ENCODE assay signal across 11 cellular contexts in genomic region chr6:136774228-136775041, GRCh38. TPM values are rescaled to one million over a fixed set of nuclear protein-coding genes. Genes with fewer than 3 reads are reported as not detected.
A peak's percentile ranks its signal among the peaks of the same experiment; 100 is the strongest.
DNase-seq lines count a peak whose midpoint lies in the region; ATAC-seq, FAIRE-seq and TF ChIP-seq lines count a peak whose summit lies in the region.
"Had no signal": no experiment of that assay in that cellular context is flagged by ENCODE, and none has a peak within 500 bp of the region (broad histone marks: within the 10 kb centered on the region; RNA-seq: fewer than 3 reads in every experiment).

No MANE protein-coding gene starts in this region.

- H3K4me3 Mint-ChIP-seq in activated T-helper 17 cell treated with anti-CD3 and anti-CD28 coated beads, Interleukin-2, amount 50 U/mL, for 72 hours: peak overlapping the region; percentile 67

- H3K36me3 Mint-ChIP-seq in activated T-helper 17 cell treated with anti-CD3 and anti-CD28 coated beads, Interleukin-2, amount 50 U/mL, for 72 hours (ENCODE audit: low read depth): no peaks in the 10 kb centered on the region

- H3K27me3 Mint-ChIP-seq in activated T-helper 17 cell treated with anti-CD3 and anti-CD28 coated beads, Interleukin-2, amount 50 U/mL, for 72 hours: no peaks in the 10 kb centered on the region

- TF ChIP-seq CTCF in kidney (IDR thresholded peaks at IDR 0.05; ENCODE audit: borderline replicate concordance, extremely low read depth, insufficient read depth): no peak

- peaks cover 13 to 16% of the 10 kb centered on the region in 2 donors for H3K4me1 ChIP-seq in kidney (ENCODE audit: control insufficient read depth in 1 of 2, insufficient read depth in 1 of 2, low read depth in 1 of 2, low read length in 2 of 2)

- POLR2A ChIA-PET in HEK293T (lab: Yijun Ruan, JAX): interaction anchor here (1.7 kb wide), 1 partner anchor 18 kb away, joined by 4 read pairs; the partner anchor contains the start of gene MAP3K5

- H3K9ac ChIP-seq in kidney (ENCODE audit: low read length in 2 of 2): no peak overlapping the region

- H3K9me3 ChIP-seq in kidney (ENCODE audit: control insufficient read depth in 1 of 2, low read length in 2 of 2): no peaks in the 10 kb centered on the region
- H3K9me3 ChIP-seq: HAP-1 had no signal

- DNase-seq in AG08395 (ENCODE audit: low spot score): peak; percentile 41
- DNase-seq in HEK293T (ENCODE audit: extremely low spot score): no peak
- no peak for DNase-seq in left lobe of liver (ENCODE audit: low spot score)
- no peak for DNase-seq in islet precursor cell
- DNase-seq in kidney: no peak
- DNase-seq: NCI-H1694, retina had no signal

- CTCF ChIA-PET in HEK293T (lab: Yijun Ruan, JAX): interaction anchor here (0.6 to 1.4 kb wide), 2 partner anchors 11 to 18 kb away, joined by 3 to 4 read pairs; partner anchors contain the start of gene MAP3K5

- intact Hi-C loops in kidney (cut with DNase I): no loop called here

- H3K36me3 ChIP-seq in kidney (ENCODE audit: control insufficient read depth in 1 of 2, insufficient read depth in 2 of 2, low read length in 2 of 2): no peaks in the 10 kb centered on the region
- H3K36me3 ChIP-seq: HAP-1 had no signal

- peak; percentile 11 for ATAC-seq in activated T-helper 17 cell treated with anti-CD3 and anti-CD28 coated beads, Interleukin-2, amount 50 U/mL, for 72 hours (replicated peaks)
- ATAC-seq in left lobe of liver: peak; percentile 46
- no peak for ATAC-seq in GM19455 (IDR thresholded peaks at IDR 0.05; ENCODE audit: unreplicated experiment)
- ATAC-seq in GM21717 (IDR thresholded peaks at IDR 0.05; ENCODE audit: unreplicated experiment): no peak

- H3K9me3 Mint-ChIP-seq in activated T-helper 17 cell treated with anti-CD3 and anti-CD28 coated beads, Interleukin-2, amount 50 U/mL, for 72 hours: no peaks in the 10 kb centered on the region

- peak overlapping the region in 1 of 2 donors; percentile 78 for H3K27ac ChIP-seq in kidney (ENCODE audit: low read depth in 2 of 2, low read length in 2 of 2)

- H3K4me3 ChIP-seq in kidney (ENCODE audit: low read length in 2 of 2): no peak overlapping the region
- H3K4me3 ChIP-seq: HAP-1 had no signal

- H3K4me1 Mint-ChIP-seq in activated T-helper 17 cell treated with anti-CD3 and anti-CD28 coated beads, Interleukin-2, amount 50 U/mL, for 72 hours: peaks cover 51% of the 10 kb centered on the region

- FAIRE-seq in kidney (lab: Jason Lieb, UNC): no peak

- H3K27ac Mint-ChIP-seq in activated T-helper 17 cell treated with anti-CD3 and anti-CD28 coated beads, Interleukin-2, amount 50 U/mL, for 72 hours: peak overlapping the region; percentile 87

TF ChIP-seq in HEK293T, 16 proteins besides CTCF, POLR2A, EP300 and RAD21:
- TF ChIP-seq HDGF (IDR thresholded peaks at IDR 0.05; ENCODE audit: borderline replicate concordance) (no peak), CTBP1 (IDR thresholded peaks at IDR 0.05; ENCODE audit: borderline replicate concordance) (peak; percentile 65; the same call in 1 of the 2 replicates), PKNOX1 (IDR thresholded peaks at IDR 0.05) (peak; percentile 64), SP1 (IDR thresholded peaks at IDR 0.05) (no peak)

RNA-seq across cellular contexts. Expression of gene MAP3K5, which starts 17.8 kb away (rescaled TPM):
- total RNA-seq in activated T-helper 17 cell treated with anti-CD3 and anti-CD28 coated beads, Interleukin-2, amount 50 U/mL, for 72 hours: 10 to 100 TPM; 13.8 to 20.1 TPM
- 6.3 TPM for total RNA-seq in left lobe of liver
- 32.9 TPM for total RNA-seq in kidney
- 5.9 TPM for polyA plus RNA-seq in kidney (ENCODE audit: insufficient read depth, low read depth, low replicate concordance)

RNA-seq across cellular contexts. Expression of gene PEX7, which starts 48.0 kb away (rescaled TPM):
- total RNA-seq in activated T-helper 17 cell treated with anti-CD3 and anti-CD28 coated beads, Interleukin-2, amount 50 U/mL, for 72 hours: 1 to 10 TPM; 3.4 to 5.7 TPM
- total RNA-seq in left lobe of liver (5.6 TPM), kidney (10.6 TPM)
- 21.3 TPM for polyA plus RNA-seq in kidney (ENCODE audit: insufficient read depth, low read depth, low replicate concordance)

Comparison
In these comparisons a context has a peak if more than half of its experiments do, and no peak if none do; other contexts are left out.
1. ATAC-seq: peak in activated T-helper 17 cell treated with anti-CD3 and anti-CD28 coated beads, Interleukin-2, amount 50 U/mL, for 72 hours (single experiment) and left lobe of liver (single experiment); none in GM19455 (single experiment) and GM21717 (single experiment).